ENCODE assay signal across 20 cellular contexts in genomic region chr1:220577926-220578325, GRCh38. TPM values are rescaled to one million over a fixed set of nuclear protein-coding genes. Genes with fewer than 3 reads are reported as not detected.
"Had no signal": no experiment of that assay in that cellular context is flagged by ENCODE, and none has a peak within 500 bp of the region (broad histone marks: within the 10 kb centered on the region; RNA-seq: fewer than 3 reads in every experiment).

No MANE protein-coding gene starts in this region.

- H3K36me3 ChIP-seq: MG63, SJSA1 had no signal

- H3K9me3 ChIP-seq: SJSA1 had no signal

- ATAC-seq: Panc1 had no signal

- H3K27me3 ChIP-seq: SJSA1 had no signal

- DNase-seq: KBM-7, MG63, NCI-H1092, NCI-H1436, NCI-H187, NCI-H2029, NCI-H2081 treated with DMSO at 0.1 percent for 48 hours, NCI-H2171, NCI-H226, NCI-H446, NCI-H510A, NCI-H524 treated with DMSO at 0.1 percent for 48 hours, NCI-H774, Right ventricle myocardium superior, SIG-M5 had no signal

- H3K4me3 ChIP-seq: MG63, SJSA1, SK-N-MC had no signal

- H3K27ac ChIP-seq: SJSA1, SK-N-MC had no signal

- H3K4me1 ChIP-seq: SJSA1 had no signal

RNA-seq across cellular contexts. Expression of gene MARK1, which starts 50.0 kb away (rescaled TPM):
- total RNA-seq: HT-29, LHCN-M2 had no signal
